In the genomic region with DNA sequence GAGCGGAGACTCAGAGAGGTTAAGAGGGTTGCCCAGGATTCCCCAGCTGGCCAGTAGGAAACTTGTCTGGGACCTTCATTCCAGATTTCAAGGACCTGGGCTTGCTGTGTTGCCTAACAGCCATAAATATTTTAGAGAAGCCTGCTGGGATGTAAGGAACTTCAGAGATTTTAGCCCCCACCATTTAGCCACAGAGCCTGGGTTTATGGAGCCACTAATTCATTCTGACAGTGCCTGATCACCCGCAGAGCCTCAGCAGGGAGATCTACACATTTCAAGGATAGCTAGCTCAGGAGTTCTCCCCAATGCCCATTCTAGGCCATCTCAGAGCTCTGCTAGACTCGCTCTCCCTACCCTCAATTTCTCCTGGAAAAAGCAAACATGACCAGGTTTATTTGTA, we compare ENCODE assay signal across 1 cellular context.
TF ChIP-seq lines count a peak whose summit lies in the region.

No MANE protein-coding gene starts in this region.

TF ChIP-seq in HepG2, 621 proteins besides CTCF, POLR2A, EP300 and RAD21:
- no peak for TF ChIP-seq ZNF460 (CRISPR knock-in tag; IDR thresholded peaks at IDR 0.05; ENCODE audit: borderline replicate concordance)
- TF ChIP-seq SUZ12 (IDR thresholded peaks at IDR 0.05; ENCODE audit: low read depth, low read length): no peak
- no peak for TF ChIP-seq SIX1 (CRISPR knock-in tag; IDR thresholded peaks at IDR 0.05; ENCODE audit: borderline replicate concordance)
- TF ChIP-seq RFX1 (IDR thresholded peaks at IDR 0.05): no peak
- TF ChIP-seq ARNT2 (CRISPR knock-in tag; IDR thresholded peaks at IDR 0.05; ENCODE audit: low read depth): no peak
- TF ChIP-seq ZNF687 (CRISPR knock-in tag; IDR thresholded peaks at IDR 0.05): no peak
- TF ChIP-seq ZNF607 (CRISPR knock-in tag; IDR thresholded peaks at IDR 0.05; ENCODE audit: borderline replicate concordance): no peak
- no peak for TF ChIP-seq TERF1 (CRISPR knock-in tag; IDR thresholded peaks at IDR 0.05)
- TF ChIP-seq ELF1 (CRISPR knock-in tag; IDR thresholded peaks at IDR 0.05): no peak
- TF ChIP-seq SNRNP70 (IDR thresholded peaks at IDR 0.05; ENCODE audit: low read depth, low read length): no peak
- TF ChIP-seq DPF2 (CRISPR knock-in tag; IDR thresholded peaks at IDR 0.05; ENCODE audit: borderline replicate concordance, low read depth): no peak
- no peak for TF ChIP-seq SAP130 (CRISPR knock-in tag; IDR thresholded peaks at IDR 0.05; ENCODE audit: low read depth)
- no peak for TF ChIP-seq POGZ (CRISPR knock-in tag; IDR thresholded peaks at IDR 0.05)
- TF ChIP-seq SP4 (CRISPR knock-in tag; IDR thresholded peaks at IDR 0.05): no peak
